ENCODE assay signal across 2 cellular contexts in the genomic region with DNA sequence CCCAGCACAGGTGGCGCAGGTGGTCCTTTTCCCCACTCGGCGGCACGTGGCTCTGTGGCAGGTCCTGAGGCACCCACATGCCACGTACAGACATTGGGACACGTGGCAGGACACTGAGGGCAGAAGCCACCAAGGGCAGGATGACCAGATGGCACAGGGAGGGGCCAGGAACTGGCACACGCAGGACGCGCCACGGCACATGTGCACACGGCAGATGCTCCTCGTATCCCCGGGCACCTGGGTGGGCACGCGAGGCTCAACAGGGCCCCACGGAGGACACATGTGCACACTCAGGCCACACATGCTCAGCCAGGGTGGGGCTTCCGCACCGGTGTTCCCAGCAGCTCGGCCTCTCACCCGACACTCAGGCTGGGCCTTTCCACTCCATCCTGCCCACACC.
TF ChIP-seq lines count a peak whose summit lies in the region.

No MANE protein-coding gene starts in this region.

TF ChIP-seq in K562, 482 proteins besides CTCF, POLR2A, EP300 and RAD21:
- TF ChIP-seq, protein P1, sequence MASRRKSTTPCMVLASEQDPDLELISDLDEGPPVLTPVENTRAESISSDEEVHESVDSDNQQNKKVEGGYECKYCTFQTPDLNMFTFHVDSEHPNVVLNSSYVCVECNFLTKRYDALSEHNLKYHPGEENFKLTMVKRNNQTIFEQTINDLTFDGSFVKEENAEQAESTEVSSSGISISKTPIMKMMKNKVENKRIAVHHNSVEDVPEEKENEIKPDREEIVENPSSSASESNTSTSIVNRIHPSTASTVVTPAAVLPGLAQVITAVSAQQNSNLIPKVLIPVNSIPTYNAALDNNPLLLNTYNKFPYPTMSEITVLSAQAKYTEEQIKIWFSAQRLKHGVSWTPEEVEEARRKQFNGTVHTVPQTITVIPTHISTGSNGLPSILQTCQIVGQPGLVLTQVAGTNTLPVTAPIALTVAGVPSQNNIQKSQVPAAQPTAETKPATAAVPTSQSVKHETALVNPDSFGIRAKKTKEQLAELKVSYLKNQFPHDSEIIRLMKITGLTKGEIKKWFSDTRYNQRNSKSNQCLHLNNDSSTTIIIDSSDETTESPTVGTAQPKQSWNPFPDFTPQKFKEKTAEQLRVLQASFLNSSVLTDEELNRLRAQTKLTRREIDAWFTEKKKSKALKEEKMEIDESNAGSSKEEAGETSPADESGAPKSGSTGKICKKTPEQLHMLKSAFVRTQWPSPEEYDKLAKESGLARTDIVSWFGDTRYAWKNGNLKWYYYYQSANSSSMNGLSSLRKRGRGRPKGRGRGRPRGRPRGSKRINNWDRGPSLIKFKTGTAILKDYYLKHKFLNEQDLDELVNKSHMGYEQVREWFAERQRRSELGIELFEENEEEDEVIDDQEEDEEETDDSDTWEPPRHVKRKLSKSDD (conservative IDR thresholded peaks at IDR 0.05; ENCODE audit: low read length), result no peak
- TF ChIP-seq ZKSCAN8 (CRISPR knock-in tag; IDR thresholded peaks at IDR 0.05) (no peak), ZNF384 (IDR thresholded peaks at IDR 0.05; ENCODE audit: low read depth, low read length) (no peak), POLR2G (IDR thresholded peaks at IDR 0.05; ENCODE audit: low read depth, low read length) (peak; percentile 59; the same call in 1 of the 2 replicates)
- TF ChIP-seq, protein P2, sequence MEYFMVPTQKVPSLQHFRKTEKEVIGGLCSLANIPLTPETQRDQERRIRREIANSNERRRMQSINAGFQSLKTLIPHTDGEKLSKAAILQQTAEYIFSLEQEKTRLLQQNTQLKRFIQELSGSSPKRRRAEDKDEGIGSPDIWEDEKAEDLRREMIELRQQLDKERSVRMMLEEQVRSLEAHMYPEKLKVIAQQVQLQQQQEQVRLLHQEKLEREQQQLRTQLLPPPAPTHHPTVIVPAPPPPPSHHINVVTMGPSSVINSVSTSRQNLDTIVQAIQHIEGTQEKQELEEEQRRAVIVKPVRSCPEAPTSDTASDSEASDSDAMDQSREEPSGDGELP (CRISPR knock-in tag; IDR thresholded peaks at IDR 0.05; ENCODE audit: borderline replicate concordance), result no peak
- TF ChIP-seq, protein P3, sequence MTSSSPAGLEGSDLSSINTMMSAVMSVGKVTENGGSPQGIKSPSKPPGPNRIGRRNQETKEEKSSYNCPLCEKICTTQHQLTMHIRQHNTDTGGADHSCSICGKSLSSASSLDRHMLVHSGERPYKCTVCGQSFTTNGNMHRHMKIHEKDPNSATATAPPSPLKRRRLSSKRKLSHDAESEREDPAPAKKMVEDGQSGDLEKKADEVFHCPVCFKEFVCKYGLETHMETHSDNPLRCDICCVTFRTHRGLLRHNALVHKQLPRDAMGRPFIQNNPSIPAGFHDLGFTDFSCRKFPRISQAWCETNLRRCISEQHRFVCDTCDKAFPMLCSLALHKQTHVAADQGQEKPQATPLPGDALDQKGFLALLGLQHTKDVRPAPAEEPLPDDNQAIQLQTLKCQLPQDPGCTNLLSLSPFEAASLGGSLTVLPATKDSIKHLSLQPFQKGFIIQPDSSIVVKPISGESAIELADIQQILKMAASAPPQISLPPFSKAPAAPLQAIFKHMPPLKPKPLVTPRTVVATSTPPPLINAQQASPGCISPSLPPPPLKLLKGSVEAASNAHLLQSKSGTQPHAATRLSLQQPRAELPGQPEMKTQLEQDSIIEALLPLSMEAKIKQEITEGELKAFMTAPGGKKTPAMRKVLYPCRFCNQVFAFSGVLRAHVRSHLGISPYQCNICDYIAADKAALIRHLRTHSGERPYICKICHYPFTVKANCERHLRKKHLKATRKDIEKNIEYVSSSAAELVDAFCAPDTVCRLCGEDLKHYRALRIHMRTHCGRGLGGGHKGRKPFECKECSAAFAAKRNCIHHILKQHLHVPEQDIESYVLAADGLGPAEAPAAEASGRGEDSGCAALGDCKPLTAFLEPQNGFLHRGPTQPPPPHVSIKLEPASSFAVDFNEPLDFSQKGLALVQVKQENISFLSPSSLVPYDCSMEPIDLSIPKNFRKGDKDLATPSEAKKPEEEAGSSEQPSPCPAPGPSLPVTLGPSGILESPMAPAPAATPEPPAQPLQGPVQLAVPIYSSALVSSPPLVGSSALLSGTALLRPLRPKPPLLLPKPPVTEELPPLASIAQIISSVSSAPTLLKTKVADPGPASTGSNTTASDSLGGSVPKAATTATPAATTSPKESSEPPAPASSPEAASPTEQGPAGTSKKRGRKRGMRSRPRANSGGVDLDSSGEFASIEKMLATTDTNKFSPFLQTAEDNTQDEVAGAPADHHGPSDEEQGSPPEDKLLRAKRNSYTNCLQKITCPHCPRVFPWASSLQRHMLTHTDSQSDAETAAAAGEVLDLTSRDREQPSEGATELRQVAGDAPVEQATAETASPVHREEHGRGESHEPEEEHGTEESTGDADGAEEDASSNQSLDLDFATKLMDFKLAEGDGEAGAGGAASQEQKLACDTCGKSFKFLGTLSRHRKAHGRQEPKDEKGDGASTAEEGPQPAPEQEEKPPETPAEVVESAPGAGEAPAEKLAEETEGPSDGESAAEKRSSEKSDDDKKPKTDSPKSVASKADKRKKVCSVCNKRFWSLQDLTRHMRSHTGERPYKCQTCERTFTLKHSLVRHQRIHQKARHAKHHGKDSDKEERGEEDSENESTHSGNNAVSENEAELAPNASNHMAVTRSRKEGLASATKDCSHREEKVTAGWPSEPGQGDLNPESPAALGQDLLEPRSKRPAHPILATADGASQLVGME (CRISPR knock-in tag; IDR thresholded peaks at IDR 0.05), result no peak
TF ChIP-seq in K562: peak in this region for 1.

TF ChIP-seq in neural cell, 6 proteins besides CTCF, POLR2A, EP300 and RAD21 (continued from another document):
- TF ChIP-seq, protein P4, sequence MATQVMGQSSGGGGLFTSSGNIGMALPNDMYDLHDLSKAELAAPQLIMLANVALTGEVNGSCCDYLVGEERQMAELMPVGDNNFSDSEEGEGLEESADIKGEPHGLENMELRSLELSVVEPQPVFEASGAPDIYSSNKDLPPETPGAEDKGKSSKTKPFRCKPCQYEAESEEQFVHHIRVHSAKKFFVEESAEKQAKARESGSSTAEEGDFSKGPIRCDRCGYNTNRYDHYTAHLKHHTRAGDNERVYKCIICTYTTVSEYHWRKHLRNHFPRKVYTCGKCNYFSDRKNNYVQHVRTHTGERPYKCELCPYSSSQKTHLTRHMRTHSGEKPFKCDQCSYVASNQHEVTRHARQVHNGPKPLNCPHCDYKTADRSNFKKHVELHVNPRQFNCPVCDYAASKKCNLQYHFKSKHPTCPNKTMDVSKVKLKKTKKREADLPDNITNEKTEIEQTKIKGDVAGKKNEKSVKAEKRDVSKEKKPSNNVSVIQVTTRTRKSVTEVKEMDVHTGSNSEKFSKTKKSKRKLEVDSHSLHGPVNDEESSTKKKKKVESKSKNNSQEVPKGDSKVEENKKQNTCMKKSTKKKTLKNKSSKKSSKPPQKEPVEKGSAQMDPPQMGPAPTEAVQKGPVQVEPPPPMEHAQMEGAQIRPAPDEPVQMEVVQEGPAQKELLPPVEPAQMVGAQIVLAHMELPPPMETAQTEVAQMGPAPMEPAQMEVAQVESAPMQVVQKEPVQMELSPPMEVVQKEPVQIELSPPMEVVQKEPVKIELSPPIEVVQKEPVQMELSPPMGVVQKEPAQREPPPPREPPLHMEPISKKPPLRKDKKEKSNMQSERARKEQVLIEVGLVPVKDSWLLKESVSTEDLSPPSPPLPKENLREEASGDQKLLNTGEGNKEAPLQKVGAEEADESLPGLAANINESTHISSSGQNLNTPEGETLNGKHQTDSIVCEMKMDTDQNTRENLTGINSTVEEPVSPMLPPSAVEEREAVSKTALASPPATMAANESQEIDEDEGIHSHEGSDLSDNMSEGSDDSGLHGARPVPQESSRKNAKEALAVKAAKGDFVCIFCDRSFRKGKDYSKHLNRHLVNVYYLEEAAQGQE (IDR thresholded peaks at IDR 0.05; ENCODE audit: borderline replicate concordance), result no peak
